ENCODE assay signal across 21 cellular contexts in genomic region chr3:57731311-57731710, GRCh38.
"Had no signal": no experiment of that assay in that cellular context is flagged by ENCODE, and none has a peak within 500 bp of the region (broad histone marks: within the 10 kb centered on the region; RNA-seq: fewer than 3 reads in every experiment).

No MANE protein-coding gene starts in this region.

- H3K36me3 Mint-ChIP-seq: brain; naive B cell; stimulated activated naive B cell treated with anti-CD40 and anti-IgM and Interleukin-4, amounts not matched to agents 10 μg/mL and 1 μg/mL and 100 μg/mL, for 72 hours had no signal

- H3K9me3 ChIP-seq: right lobe of liver, transverse colon had no signal

- FAIRE-seq: urothelium cell line had no signal

- H3K27ac ChIP-seq: foreskin keratinocyte, right lobe of liver, transverse colon, VCaP had no signal

- DNase-seq: activated CD4-positive, alpha-beta memory T cell treated with anti-CD3 and anti-CD28 coated beads, Interleukin-2, amount 10 ng/mL, durations not matched to agents 7 days and 5 days; activated CD4-positive, alpha-beta T cell treated with anti-CD3 and anti-CD28 coated beads, Interleukin-2, amount 10 ng/mL, durations not matched to agents 24 days and 14 days; activated effector memory CD4-positive, alpha-beta T cell treated with Interleukin-2 at 50 U/mL for 16 hours; activated naive CD4-positive, alpha-beta T cell treated with anti-CD3 and anti-CD28 coated beads for 36 hours; activated T-cell treated with anti-CD3 and anti-CD28 coated beads, Interleukin-2, amount 50 U/mL, for 72 hours; anterior cingulate cortex; dermis blood vessel endothelial cell; effector memory CD4-positive, alpha-beta T cell; foreskin keratinocyte; naive B cell; occipital lobe; right lobe of liver; stimulated activated CD4-positive, alpha-beta T cell treated with anti-CD3 and anti-CD28 coated beads, Interleukin-2, amount 100 ng/mL, for 48 hours; stimulated activated CD8-positive, alpha-beta memory T cell treated with anti-CD3 and anti-CD28 coated beads, Interleukin-4, amount 100 ng/mL, for 48 hours; stimulated activated naive B cell treated with anti-CD40 and anti-IgM and Interleukin-4, amounts not matched to agents 10 μg/mL and 1 μg/mL and 100 μg/mL, for 72 hours; transverse colon had no signal

- H3K36me3 ChIP-seq: right lobe of liver, transverse colon had no signal

- H3K27ac Mint-ChIP-seq: activated CD4-positive, alpha-beta memory T cell treated with anti-CD3 and anti-CD28 coated beads, Interleukin-2, amount 10 ng/mL, durations not matched to agents 7 days and 5 days; activated CD4-positive, alpha-beta T cell treated with anti-CD3 and anti-CD28 coated beads, Interleukin-2, amount 10 ng/mL, durations not matched to agents 24 days and 14 days; activated naive CD4-positive, alpha-beta T cell treated with anti-CD3 and anti-CD28 coated beads for 36 hours; activated T-cell treated with anti-CD3 and anti-CD28 coated beads, Interleukin-2, amount 50 U/mL, for 72 hours; brain; naive B cell; stimulated activated naive B cell treated with anti-CD40 and anti-IgM and Interleukin-4, amounts not matched to agents 10 μg/mL and 1 μg/mL and 100 μg/mL, for 72 hours had no signal

- H3K27me3 ChIP-seq: foreskin keratinocyte, right lobe of liver, transverse colon had no signal

- H3K27me3 Mint-ChIP-seq: brain; naive B cell; stimulated activated naive B cell treated with anti-CD40 and anti-IgM and Interleukin-4, amounts not matched to agents 10 μg/mL and 1 μg/mL and 100 μg/mL, for 72 hours had no signal

- H3K4me3 ChIP-seq: lung, right lobe of liver, transverse colon had no signal

- H3K4me3 Mint-ChIP-seq: activated CD4-positive, alpha-beta memory T cell treated with anti-CD3 and anti-CD28 coated beads, Interleukin-2, amount 10 ng/mL, durations not matched to agents 7 days and 5 days; activated CD4-positive, alpha-beta T cell treated with anti-CD3 and anti-CD28 coated beads, Interleukin-2, amount 10 ng/mL, durations not matched to agents 24 days and 14 days; activated naive CD4-positive, alpha-beta T cell treated with anti-CD3 and anti-CD28 coated beads for 36 hours; activated T-cell treated with anti-CD3 and anti-CD28 coated beads, Interleukin-2, amount 50 U/mL, for 72 hours; brain; naive B cell; neural crest cell; stimulated activated naive B cell treated with anti-CD40 and anti-IgM and Interleukin-4, amounts not matched to agents 10 μg/mL and 1 μg/mL and 100 μg/mL, for 72 hours had no signal

- H3K4me1 Mint-ChIP-seq: activated CD4-positive, alpha-beta memory T cell treated with anti-CD3 and anti-CD28 coated beads, Interleukin-2, amount 10 ng/mL, durations not matched to agents 7 days and 5 days; activated CD4-positive, alpha-beta T cell treated with anti-CD3 and anti-CD28 coated beads, Interleukin-2, amount 10 ng/mL, durations not matched to agents 24 days and 14 days; brain; naive B cell had no signal

- H3K4me1 ChIP-seq: transverse colon had no signal

- H3K9me3 Mint-ChIP-seq: activated CD4-positive, alpha-beta memory T cell treated with anti-CD3 and anti-CD28 coated beads, Interleukin-2, amount 10 ng/mL, durations not matched to agents 7 days and 5 days; activated CD4-positive, alpha-beta T cell treated with anti-CD3 and anti-CD28 coated beads, Interleukin-2, amount 10 ng/mL, durations not matched to agents 24 days and 14 days; activated naive CD4-positive, alpha-beta T cell treated with anti-CD3 and anti-CD28 coated beads for 36 hours; activated T-cell treated with anti-CD3 and anti-CD28 coated beads, Interleukin-2, amount 50 U/mL, for 72 hours; neural crest cell; stimulated activated naive B cell treated with anti-CD40 and anti-IgM and Interleukin-4, amounts not matched to agents 10 μg/mL and 1 μg/mL and 100 μg/mL, for 72 hours had no signal
